1 cellular context compared by ENCODE assay signal in the genomic region with DNA sequence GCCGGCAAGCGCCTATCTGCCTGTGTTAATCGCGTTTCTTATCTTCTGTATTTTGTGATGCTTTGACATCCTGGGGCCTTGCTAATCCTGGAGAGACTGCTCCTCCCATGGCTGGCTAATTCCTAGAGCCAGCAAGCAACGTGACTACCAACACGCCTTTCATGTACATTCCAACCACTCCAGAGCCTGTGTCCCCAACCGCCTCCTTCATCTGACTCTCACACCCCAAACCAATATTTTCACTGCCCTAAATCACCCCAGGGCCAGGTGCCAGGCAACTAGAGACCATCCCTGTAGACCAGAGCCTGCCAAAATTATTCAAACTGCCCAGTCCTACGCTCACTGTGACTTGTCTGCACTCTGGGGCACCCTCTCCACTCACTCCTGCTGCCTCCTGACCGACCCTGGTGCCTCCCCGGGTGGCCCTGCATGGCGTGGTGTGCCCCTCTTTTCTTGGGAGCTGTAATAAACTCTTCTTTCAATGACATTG.
TF ChIP-seq lines count a peak whose summit lies in the region.

No MANE protein-coding gene starts in this region.

TF ChIP-seq in WTC11, 78 proteins besides CTCF, POLR2A, EP300 and RAD21 (continued from another document):
- TF ChIP-seq, protein P1, sequence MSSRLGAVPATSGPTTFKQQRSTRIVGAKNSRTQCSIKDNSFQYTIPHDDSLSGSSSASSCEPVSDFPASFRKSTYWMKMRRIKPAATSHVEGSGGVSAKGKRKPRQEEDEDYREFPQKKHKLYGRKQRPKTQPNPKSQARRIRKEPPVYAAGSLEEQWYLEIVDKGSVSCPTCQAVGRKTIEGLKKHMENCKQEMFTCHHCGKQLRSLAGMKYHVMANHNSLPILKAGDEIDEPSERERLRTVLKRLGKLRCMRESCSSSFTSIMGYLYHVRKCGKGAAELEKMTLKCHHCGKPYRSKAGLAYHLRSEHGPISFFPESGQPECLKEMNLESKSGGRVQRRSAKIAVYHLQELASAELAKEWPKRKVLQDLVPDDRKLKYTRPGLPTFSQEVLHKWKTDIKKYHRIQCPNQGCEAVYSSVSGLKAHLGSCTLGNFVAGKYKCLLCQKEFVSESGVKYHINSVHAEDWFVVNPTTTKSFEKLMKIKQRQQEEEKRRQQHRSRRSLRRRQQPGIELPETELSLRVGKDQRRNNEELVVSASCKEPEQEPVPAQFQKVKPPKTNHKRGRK (CRISPR knock-in tag; IDR thresholded peaks at IDR 0.05; ENCODE audit: borderline replicate concordance) = no peak
- TF ChIP-seq, protein P2, sequence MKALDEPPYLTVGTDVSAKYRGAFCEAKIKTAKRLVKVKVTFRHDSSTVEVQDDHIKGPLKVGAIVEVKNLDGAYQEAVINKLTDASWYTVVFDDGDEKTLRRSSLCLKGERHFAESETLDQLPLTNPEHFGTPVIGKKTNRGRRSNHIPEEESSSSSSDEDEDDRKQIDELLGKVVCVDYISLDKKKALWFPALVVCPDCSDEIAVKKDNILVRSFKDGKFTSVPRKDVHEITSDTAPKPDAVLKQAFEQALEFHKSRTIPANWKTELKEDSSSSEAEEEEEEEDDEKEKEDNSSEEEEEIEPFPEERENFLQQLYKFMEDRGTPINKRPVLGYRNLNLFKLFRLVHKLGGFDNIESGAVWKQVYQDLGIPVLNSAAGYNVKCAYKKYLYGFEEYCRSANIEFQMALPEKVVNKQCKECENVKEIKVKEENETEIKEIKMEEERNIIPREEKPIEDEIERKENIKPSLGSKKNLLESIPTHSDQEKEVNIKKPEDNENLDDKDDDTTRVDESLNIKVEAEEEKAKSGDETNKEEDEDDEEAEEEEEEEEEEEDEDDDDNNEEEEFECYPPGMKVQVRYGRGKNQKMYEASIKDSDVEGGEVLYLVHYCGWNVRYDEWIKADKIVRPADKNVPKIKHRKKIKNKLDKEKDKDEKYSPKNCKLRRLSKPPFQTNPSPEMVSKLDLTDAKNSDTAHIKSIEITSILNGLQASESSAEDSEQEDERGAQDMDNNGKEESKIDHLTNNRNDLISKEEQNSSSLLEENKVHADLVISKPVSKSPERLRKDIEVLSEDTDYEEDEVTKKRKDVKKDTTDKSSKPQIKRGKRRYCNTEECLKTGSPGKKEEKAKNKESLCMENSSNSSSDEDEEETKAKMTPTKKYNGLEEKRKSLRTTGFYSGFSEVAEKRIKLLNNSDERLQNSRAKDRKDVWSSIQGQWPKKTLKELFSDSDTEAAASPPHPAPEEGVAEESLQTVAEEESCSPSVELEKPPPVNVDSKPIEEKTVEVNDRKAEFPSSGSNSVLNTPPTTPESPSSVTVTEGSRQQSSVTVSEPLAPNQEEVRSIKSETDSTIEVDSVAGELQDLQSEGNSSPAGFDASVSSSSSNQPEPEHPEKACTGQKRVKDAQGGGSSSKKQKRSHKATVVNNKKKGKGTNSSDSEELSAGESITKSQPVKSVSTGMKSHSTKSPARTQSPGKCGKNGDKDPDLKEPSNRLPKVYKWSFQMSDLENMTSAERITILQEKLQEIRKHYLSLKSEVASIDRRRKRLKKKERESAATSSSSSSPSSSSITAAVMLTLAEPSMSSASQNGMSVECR (CRISPR knock-in tag; IDR thresholded peaks at IDR 0.05; ENCODE audit: borderline replicate concordance) = no peak
- TF ChIP-seq, protein P3, sequence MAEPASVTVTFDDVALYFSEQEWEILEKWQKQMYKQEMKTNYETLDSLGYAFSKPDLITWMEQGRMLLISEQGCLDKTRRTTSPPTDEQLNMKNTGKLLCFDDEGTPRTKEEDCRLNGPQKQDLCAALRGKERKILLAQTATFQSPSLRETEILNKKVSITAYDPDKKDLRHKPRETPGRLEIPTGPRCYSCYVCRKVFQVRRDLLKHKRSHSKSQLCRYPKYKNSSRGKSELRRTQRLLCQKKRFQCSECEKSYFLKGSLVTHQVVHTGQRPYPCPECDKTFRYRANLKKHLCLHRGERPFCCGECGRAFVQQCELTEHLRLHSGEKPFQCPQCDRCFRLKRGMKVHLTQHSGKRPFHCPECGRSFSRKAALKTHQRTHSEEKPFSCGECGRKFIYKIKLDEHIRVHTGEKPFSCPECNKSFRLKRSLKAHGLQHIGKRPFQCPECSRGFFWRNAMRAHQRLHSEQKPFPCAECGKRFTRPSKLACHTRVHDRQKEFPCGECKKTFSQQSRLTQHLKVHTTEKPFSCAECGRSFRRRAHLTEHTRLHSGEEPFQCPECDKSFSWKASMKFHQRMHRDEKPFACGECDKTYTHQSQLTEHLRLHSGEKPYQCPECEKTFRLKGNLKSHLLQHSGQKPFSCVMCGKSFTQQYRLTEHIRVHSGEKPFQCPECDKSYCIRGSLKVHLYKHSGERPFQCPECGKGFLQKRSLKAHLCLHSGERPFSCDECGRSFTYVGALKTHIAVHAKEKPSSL (CRISPR knock-in tag; conservative IDR thresholded peaks at IDR 0.05) = no peak
- TF ChIP-seq SOX15 (CRISPR knock-in tag; IDR thresholded peaks at IDR 0.05) = no peak
